Comparison of ENCODE assay signal across 9 cellular contexts in genomic region chr17:81566461-81567126, GRCh38. TPM values are rescaled to one million over a fixed set of nuclear protein-coding genes. Genes with fewer than 3 reads are reported as not detected.
DNase-seq lines count a peak whose midpoint lies in the region; TF ChIP-seq lines count a peak whose summit lies in the region.
"Had no signal": no experiment of that assay in that cellular context is flagged by ENCODE, and none has a peak within 500 bp of the region (broad histone marks: within the 10 kb centered on the region; RNA-seq: fewer than 3 reads in every experiment).

No MANE protein-coding gene starts in this region.

- peaks cover 13% of the 10 kb centered on the region for H3K36me3 Mint-ChIP-seq in progenitor cell of endocrine pancreas (ENCODE audit: insufficient read depth)
- H3K36me3 Mint-ChIP-seq in endodermal cell (ENCODE audit: low read depth) = peaks cover 78% of the 10 kb centered on the region

- H3K4me3 Mint-ChIP-seq in progenitor cell of endocrine pancreas (ENCODE audit: low read depth) (no peak overlapping the region), endodermal cell (no peak overlapping the region)
- H3K4me3 Mint-ChIP-seq: neural crest cell had no signal

- no peak overlapping the region for H3K9ac ChIP-seq in endodermal cell (ENCODE audit: extremely low read depth, low read length, poor library complexity, severe bottlenecking)

- H3K9me3 Mint-ChIP-seq in progenitor cell of endocrine pancreas (ENCODE audit: low read depth) = no peaks in the 10 kb centered on the region
- H3K9me3 Mint-ChIP-seq in endodermal cell = no peaks in the 10 kb centered on the region
- H3K9me3 Mint-ChIP-seq: neural crest cell had no signal

- H3K4me1 Mint-ChIP-seq in progenitor cell of endocrine pancreas (ENCODE audit: low read depth) = no peaks in the 10 kb centered on the region
- no peaks in the 10 kb centered on the region for H3K4me1 Mint-ChIP-seq in endodermal cell
- H3K4me1 Mint-ChIP-seq: neural crest cell had no signal

- H3K4me1 ChIP-seq in endodermal cell (ENCODE audit: control insufficient read depth, insufficient read depth, low read length) = no peaks in the 10 kb centered on the region

- H3K27ac ChIP-seq in endodermal cell (ENCODE audit: low read depth, low read length) = no peak overlapping the region

- H3K36me3 ChIP-seq in endodermal cell (ENCODE audit: control insufficient read depth, insufficient read depth, low read length) = peaks cover 97% of the 10 kb centered on the region

- H3K27ac Mint-ChIP-seq in progenitor cell of endocrine pancreas = no peak overlapping the region
- no peak overlapping the region for H3K27ac Mint-ChIP-seq in endodermal cell

- no peaks in the 10 kb centered on the region for H3K27me3 Mint-ChIP-seq in progenitor cell of endocrine pancreas
- no peaks in the 10 kb centered on the region for H3K27me3 Mint-ChIP-seq in endodermal cell (ENCODE audit: insufficient read depth)

- no peak overlapping the region for H3K4me3 ChIP-seq in endodermal cell (ENCODE audit: low read length)

- H3K9me3 ChIP-seq in endodermal cell (ENCODE audit: control insufficient read depth, low read length) = no peaks in the 10 kb centered on the region

- WGBS in endodermal cell (ENCODE audit: insufficient coverage in 1 of 2, insufficient read length in 1 of 2), 2 experiments = 80 to 92% methylated on average over 4 to 8 of the region's 8 CpGs

- DNase-seq in DMS 273 (lab: John Stamatoyannopoulos, UW; ENCODE audit: unreplicated experiment) (peak; percentile 92), NCI-H1092 treated with DMSO at 0.1 percent for 48 hours (lab: John Stamatoyannopoulos, UW) (peak; percentile 86), amniotic epithelial cell (ENCODE audit: low read depth) (peak; percentile 97), hepatic stellate cell (ENCODE audit: low spot score) (peak; percentile 92), stromal cell of bone marrow (ENCODE audit: low read depth) (peak; percentile 91), progenitor cell of endocrine pancreas (ENCODE audit: low spot score, unreplicated experiment) (no peak), endodermal cell (no peak)
- DNase-seq in NK-92 treated with Interleukin-12 subunit alpha and Interleukin-12 subunit beta, amount 100 ng/mL, for 24 hours (lab: John Stamatoyannopoulos, UW) = no peak

- TF ChIP-seq CTCF in progenitor cell of endocrine pancreas (IDR thresholded peaks at IDR 0.05; ENCODE audit: unreplicated experiment) (no peak), endodermal cell (conservative IDR thresholded peaks at IDR 0.05) (no peak)

- H3K27me3 ChIP-seq in endodermal cell (ENCODE audit: control insufficient read depth, insufficient read depth, low read length, poor library complexity, severe bottlenecking) = no peaks in the 10 kb centered on the region

RNA-seq across cellular contexts. Expression of gene FAAP100, which starts 14.4 kb away (rescaled TPM):
- total RNA-seq in progenitor cell of endocrine pancreas = 46.5 and 47.7 TPM in 2 replicates
- total RNA-seq in endodermal cell = 10 to 100 TPM; 34.5 to 39.5 TPM
- 25.9 TPM for polyA plus RNA-seq in endodermal cell (2013, experiment 1 of 2)
- 24.1 TPM for polyA plus RNA-seq in endodermal cell (2013, experiment 2 of 2)

RNA-seq across cellular contexts. Expression of gene FSCN2, which starts 38.4 kb away (rescaled TPM):
- total RNA-seq in progenitor cell of endocrine pancreas (4.8 and 5.3 TPM in 2 replicates), endodermal cell (1 to 10 TPM; 1.0 to 1.8 TPM)
- 0.50 TPM for polyA plus RNA-seq in endodermal cell (2013, experiment 1 of 2)
- 0.46 TPM for polyA plus RNA-seq in endodermal cell (2013, experiment 2 of 2)

RNA-seq across cellular contexts. Expression of gene ACTG1, which starts 54.0 kb away (rescaled TPM):
- 3,227 and 3,279 TPM in 2 replicates for total RNA-seq in progenitor cell of endocrine pancreas
- 1,000 to 10,000 TPM; 4,461 to 5,616 TPM for total RNA-seq in endodermal cell
- polyA plus RNA-seq in endodermal cell (2013, experiment 1 of 2) = 4,463 TPM
- polyA plus RNA-seq in endodermal cell (2013, experiment 2 of 2) = 3,951 TPM

Comparison
In these comparisons a context has a peak if more than half of its experiments do, and no peak if none do; other contexts are left out.
1. DNase-seq: peak in DMS 273 (single experiment), NCI-H1092 treated with DMSO at 0.1 percent for 48 hours (single experiment), amniotic epithelial cell (single experiment), hepatic stellate cell (single experiment) and stromal cell of bone marrow (single experiment); none in NK-92 treated with Interleukin-12 subunit alpha and Interleukin-12 subunit beta, amount 100 ng/mL, for 24 hours (single experiment), progenitor cell of endocrine pancreas (single experiment) and endodermal cell (single experiment).